In the genomic region with DNA sequence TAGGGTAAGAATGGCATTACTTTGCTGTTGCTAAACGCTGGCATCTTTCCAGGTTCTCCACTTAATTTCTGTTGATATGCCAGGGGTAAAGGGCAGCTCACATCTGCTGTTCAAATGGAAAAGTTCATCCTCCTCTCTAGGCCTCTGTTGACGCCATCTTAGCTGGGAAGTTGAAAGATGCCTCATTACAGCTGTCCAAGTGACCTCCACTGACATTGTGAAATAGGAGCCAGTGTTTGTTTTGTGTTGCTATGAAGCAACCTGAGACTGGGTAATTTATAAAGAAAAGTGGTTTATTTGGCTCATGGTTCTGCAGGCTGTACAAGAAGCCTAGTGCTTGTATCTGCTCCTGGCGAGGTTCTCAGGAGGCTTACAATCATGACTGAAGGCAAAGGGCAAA, we compare ENCODE assay signal across 1 cellular context.
TF ChIP-seq lines count a peak whose summit lies in the region.

No MANE protein-coding gene starts in this region.

TF ChIP-seq in HepG2, 621 proteins besides CTCF, POLR2A, EP300 and RAD21 (continued from another document and continues in another):
- TF ChIP-seq, protein P1, sequence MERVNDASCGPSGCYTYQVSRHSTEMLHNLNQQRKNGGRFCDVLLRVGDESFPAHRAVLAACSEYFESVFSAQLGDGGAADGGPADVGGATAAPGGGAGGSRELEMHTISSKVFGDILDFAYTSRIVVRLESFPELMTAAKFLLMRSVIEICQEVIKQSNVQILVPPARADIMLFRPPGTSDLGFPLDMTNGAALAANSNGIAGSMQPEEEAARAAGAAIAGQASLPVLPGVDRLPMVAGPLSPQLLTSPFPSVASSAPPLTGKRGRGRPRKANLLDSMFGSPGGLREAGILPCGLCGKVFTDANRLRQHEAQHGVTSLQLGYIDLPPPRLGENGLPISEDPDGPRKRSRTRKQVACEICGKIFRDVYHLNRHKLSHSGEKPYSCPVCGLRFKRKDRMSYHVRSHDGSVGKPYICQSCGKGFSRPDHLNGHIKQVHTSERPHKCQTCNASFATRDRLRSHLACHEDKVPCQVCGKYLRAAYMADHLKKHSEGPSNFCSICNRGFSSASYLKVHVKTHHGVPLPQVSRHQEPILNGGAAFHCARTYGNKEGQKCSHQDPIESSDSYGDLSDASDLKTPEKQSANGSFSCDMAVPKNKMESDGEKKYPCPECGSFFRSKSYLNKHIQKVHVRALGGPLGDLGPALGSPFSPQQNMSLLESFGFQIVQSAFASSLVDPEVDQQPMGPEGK (CRISPR knock-in tag; IDR thresholded peaks at IDR 0.05) = peak; percentile 19; the same call in 1 of the 2 replicates
- TF ChIP-seq CEBPG (CRISPR knock-in tag; IDR thresholded peaks at IDR 0.05) (peak; percentile 97), SIX4 (CRISPR knock-in tag; IDR thresholded peaks at IDR 0.05) (peak; percentile 97), TCF7 (IDR thresholded peaks at IDR 0.05; ENCODE audit: low read depth) (peak; percentile 36; the same call in 1 of the 2 replicates), ZNF451 (CRISPR knock-in tag; IDR thresholded peaks at IDR 0.05) (no peak), HNF4G (IDR thresholded peaks at IDR 0.05; ENCODE audit: borderline replicate concordance, low read depth, low read length) (peak; percentile 34; the same call in 1 of the 2 replicates), HNF4G (CRISPR knock-in tag; IDR thresholded peaks at IDR 0.05; ENCODE audit: borderline replicate concordance, low read depth) (no peak), TEAD3 (CRISPR knock-in tag; optimal IDR thresholded peaks at IDR 0.05; ENCODE audit: borderline replicate concordance) (peak; percentile 54), NR2F6 (IDR thresholded peaks at IDR 0.05) (peak; percentile 80), NR2F6 (CRISPR knock-in tag; IDR thresholded peaks at IDR 0.05) (peak; percentile 92), ZNF256 (CRISPR knock-in tag; conservative IDR thresholded peaks at IDR 0.05) (no peak), HMG20A (CRISPR knock-in tag; IDR thresholded peaks at IDR 0.05; ENCODE audit: borderline replicate concordance) (peak; percentile 60), ZNF12 (CRISPR knock-in tag; IDR thresholded peaks at IDR 0.05) (peak; percentile 83; the same call in 1 of the 2 replicates), ZNF672 (CRISPR knock-in tag; IDR thresholded peaks at IDR 0.05) (no peak), ZNF616 (CRISPR knock-in tag; IDR thresholded peaks at IDR 0.05; ENCODE audit: low read depth) (no peak), KAT8 (CRISPR knock-in tag; IDR thresholded peaks at IDR 0.05) (peak; percentile 61)
- TF ChIP-seq, protein P2, sequence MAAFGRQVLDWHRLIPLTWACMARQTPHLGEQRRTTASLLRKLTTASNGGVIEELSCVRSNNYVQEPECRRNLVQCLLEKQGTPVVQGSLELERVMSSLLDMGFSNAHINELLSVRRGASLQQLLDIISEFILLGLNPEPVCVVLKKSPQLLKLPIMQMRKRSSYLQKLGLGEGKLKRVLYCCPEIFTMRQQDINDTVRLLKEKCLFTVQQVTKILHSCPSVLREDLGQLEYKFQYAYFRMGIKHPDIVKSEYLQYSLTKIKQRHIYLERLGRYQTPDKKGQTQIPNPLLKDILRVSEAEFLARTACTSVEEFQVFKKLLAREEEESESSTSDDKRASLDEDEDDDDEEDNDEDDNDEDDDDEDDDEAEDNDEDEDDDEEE (CRISPR knock-in tag; IDR thresholded peaks at IDR 0.05) = no peak
- TF ChIP-seq, protein P3, sequence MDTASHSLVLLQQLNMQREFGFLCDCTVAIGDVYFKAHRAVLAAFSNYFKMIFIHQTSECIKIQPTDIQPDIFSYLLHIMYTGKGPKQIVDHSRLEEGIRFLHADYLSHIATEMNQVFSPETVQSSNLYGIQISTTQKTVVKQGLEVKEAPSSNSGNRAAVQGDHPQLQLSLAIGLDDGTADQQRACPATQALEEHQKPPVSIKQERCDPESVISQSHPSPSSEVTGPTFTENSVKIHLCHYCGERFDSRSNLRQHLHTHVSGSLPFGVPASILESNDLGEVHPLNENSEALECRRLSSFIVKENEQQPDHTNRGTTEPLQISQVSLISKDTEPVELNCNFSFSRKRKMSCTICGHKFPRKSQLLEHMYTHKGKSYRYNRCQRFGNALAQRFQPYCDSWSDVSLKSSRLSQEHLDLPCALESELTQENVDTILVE (CRISPR knock-in tag; IDR thresholded peaks at IDR 0.05) = 0 out of 2 replicates have a peak, but pooled peaks have one; percentile 37
- TF ChIP-seq, protein P4, sequence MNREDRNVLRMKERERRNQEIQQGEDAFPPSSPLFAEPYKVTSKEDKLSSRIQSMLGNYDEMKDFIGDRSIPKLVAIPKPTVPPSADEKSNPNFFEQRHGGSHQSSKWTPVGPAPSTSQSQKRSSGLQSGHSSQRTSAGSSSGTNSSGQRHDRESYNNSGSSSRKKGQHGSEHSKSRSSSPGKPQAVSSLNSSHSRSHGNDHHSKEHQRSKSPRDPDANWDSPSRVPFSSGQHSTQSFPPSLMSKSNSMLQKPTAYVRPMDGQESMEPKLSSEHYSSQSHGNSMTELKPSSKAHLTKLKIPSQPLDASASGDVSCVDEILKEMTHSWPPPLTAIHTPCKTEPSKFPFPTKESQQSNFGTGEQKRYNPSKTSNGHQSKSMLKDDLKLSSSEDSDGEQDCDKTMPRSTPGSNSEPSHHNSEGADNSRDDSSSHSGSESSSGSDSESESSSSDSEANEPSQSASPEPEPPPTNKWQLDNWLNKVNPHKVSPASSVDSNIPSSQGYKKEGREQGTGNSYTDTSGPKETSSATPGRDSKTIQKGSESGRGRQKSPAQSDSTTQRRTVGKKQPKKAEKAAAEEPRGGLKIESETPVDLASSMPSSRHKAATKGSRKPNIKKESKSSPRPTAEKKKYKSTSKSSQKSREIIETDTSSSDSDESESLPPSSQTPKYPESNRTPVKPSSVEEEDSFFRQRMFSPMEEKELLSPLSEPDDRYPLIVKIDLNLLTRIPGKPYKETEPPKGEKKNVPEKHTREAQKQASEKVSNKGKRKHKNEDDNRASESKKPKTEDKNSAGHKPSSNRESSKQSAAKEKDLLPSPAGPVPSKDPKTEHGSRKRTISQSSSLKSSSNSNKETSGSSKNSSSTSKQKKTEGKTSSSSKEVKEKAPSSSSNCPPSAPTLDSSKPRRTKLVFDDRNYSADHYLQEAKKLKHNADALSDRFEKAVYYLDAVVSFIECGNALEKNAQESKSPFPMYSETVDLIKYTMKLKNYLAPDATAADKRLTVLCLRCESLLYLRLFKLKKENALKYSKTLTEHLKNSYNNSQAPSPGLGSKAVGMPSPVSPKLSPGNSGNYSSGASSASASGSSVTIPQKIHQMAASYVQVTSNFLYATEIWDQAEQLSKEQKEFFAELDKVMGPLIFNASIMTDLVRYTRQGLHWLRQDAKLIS (CRISPR knock-in tag; IDR thresholded peaks at IDR 0.05) = no peak
- TF ChIP-seq, protein P5, sequence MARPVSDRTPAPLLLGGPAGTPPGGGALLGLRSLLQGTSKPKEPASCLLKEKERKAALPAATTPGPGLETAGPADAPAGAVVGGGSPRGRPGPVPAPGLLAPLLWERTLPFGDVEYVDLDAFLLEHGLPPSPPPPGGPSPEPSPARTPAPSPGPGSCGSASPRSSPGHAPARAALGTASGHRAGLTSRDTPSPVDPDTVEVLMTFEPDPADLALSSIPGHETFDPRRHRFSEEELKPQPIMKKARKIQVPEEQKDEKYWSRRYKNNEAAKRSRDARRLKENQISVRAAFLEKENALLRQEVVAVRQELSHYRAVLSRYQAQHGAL (CRISPR knock-in tag; IDR thresholded peaks at IDR 0.05; ENCODE audit: not compliant biosample characterization) = no peak
- TF ChIP-seq, protein P6, sequence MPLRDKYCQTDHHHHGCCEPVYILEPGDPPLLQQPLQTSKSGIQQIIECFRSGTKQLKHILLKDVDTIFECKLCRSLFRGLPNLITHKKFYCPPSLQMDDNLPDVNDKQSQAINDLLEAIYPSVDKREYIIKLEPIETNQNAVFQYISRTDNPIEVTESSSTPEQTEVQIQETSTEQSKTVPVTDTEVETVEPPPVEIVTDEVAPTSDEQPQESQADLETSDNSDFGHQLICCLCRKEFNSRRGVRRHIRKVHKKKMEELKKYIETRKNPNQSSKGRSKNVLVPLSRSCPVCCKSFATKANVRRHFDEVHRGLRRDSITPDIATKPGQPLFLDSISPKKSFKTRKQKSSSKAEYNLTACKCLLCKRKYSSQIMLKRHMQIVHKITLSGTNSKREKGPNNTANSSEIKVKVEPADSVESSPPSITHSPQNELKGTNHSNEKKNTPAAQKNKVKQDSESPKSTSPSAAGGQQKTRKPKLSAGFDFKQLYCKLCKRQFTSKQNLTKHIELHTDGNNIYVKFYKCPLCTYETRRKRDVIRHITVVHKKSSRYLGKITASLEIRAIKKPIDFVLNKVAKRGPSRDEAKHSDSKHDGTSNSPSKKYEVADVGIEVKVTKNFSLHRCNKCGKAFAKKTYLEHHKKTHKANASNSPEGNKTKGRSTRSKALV (CRISPR knock-in tag; IDR thresholded peaks at IDR 0.05) = 0 out of 2 replicates have a peak, but pooled peaks have one; percentile 38
- TF ChIP-seq, protein P7, sequence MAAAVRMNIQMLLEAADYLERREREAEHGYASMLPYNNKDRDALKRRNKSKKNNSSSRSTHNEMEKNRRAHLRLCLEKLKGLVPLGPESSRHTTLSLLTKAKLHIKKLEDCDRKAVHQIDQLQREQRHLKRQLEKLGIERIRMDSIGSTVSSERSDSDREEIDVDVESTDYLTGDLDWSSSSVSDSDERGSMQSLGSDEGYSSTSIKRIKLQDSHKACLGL (CRISPR knock-in tag; IDR thresholded peaks at IDR 0.05) = no peak
- TF ChIP-seq, protein P8, sequence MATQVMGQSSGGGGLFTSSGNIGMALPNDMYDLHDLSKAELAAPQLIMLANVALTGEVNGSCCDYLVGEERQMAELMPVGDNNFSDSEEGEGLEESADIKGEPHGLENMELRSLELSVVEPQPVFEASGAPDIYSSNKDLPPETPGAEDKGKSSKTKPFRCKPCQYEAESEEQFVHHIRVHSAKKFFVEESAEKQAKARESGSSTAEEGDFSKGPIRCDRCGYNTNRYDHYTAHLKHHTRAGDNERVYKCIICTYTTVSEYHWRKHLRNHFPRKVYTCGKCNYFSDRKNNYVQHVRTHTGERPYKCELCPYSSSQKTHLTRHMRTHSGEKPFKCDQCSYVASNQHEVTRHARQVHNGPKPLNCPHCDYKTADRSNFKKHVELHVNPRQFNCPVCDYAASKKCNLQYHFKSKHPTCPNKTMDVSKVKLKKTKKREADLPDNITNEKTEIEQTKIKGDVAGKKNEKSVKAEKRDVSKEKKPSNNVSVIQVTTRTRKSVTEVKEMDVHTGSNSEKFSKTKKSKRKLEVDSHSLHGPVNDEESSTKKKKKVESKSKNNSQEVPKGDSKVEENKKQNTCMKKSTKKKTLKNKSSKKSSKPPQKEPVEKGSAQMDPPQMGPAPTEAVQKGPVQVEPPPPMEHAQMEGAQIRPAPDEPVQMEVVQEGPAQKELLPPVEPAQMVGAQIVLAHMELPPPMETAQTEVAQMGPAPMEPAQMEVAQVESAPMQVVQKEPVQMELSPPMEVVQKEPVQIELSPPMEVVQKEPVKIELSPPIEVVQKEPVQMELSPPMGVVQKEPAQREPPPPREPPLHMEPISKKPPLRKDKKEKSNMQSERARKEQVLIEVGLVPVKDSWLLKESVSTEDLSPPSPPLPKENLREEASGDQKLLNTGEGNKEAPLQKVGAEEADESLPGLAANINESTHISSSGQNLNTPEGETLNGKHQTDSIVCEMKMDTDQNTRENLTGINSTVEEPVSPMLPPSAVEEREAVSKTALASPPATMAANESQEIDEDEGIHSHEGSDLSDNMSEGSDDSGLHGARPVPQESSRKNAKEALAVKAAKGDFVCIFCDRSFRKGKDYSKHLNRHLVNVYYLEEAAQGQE (IDR thresholded peaks at IDR 0.05; ENCODE audit: borderline replicate concordance in 1 of 2, low read depth in 1 of 2, low read length in 2 of 2) = no peak
- TF ChIP-seq, protein P9, sequence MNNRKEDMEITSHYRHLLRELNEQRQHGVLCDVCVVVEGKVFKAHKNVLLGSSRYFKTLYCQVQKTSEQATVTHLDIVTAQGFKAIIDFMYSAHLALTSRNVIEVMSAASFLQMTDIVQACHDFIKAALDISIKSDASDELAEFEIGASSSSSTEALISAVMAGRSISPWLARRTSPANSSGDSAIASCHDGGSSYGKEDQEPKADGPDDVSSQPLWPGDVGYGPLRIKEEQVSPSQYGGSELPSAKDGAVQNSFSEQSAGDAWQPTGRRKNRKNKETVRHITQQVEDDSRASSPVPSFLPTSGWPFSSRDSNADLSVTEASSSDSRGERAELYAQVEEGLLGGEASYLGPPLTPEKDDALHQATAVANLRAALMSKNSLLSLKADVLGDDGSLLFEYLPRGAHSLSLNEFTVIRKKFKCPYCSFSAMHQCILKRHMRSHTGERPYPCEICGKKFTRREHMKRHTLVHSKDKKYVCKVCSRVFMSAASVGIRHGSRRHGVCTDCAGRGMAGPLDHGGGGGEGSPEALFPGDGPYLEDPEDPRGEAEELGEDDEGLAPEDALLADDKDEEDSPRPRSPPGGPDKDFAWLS (CRISPR knock-in tag; IDR thresholded peaks at IDR 0.05; ENCODE audit: borderline replicate concordance) = no peak
- TF ChIP-seq, protein P10, sequence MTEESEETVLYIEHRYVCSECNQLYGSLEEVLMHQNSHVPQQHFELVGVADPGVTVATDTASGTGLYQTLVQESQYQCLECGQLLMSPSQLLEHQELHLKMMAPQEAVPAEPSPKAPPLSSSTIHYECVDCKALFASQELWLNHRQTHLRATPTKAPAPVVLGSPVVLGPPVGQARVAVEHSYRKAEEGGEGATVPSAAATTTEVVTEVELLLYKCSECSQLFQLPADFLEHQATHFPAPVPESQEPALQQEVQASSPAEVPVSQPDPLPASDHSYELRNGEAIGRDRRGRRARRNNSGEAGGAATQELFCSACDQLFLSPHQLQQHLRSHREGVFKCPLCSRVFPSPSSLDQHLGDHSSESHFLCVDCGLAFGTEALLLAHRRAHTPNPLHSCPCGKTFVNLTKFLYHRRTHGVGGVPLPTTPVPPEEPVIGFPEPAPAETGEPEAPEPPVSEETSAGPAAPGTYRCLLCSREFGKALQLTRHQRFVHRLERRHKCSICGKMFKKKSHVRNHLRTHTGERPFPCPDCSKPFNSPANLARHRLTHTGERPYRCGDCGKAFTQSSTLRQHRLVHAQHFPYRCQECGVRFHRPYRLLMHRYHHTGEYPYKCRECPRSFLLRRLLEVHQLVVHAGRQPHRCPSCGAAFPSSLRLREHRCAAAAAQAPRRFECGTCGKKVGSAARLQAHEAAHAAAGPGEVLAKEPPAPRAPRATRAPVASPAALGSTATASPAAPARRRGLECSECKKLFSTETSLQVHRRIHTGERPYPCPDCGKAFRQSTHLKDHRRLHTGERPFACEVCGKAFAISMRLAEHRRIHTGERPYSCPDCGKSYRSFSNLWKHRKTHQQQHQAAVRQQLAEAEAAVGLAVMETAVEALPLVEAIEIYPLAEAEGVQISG (CRISPR knock-in tag; IDR thresholded peaks at IDR 0.05) = peak; percentile 50; the same call in 1 of the 2 replicates
- TF ChIP-seq, protein P11, sequence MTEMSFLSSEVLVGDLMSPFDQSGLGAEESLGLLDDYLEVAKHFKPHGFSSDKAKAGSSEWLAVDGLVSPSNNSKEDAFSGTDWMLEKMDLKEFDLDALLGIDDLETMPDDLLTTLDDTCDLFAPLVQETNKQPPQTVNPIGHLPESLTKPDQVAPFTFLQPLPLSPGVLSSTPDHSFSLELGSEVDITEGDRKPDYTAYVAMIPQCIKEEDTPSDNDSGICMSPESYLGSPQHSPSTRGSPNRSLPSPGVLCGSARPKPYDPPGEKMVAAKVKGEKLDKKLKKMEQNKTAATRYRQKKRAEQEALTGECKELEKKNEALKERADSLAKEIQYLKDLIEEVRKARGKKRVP (CRISPR knock-in tag; IDR thresholded peaks at IDR 0.05) = peak in 1 of 2 experiments; percentile 73; a peak in 2 of 4 replicates
- TF ChIP-seq, protein P12, sequence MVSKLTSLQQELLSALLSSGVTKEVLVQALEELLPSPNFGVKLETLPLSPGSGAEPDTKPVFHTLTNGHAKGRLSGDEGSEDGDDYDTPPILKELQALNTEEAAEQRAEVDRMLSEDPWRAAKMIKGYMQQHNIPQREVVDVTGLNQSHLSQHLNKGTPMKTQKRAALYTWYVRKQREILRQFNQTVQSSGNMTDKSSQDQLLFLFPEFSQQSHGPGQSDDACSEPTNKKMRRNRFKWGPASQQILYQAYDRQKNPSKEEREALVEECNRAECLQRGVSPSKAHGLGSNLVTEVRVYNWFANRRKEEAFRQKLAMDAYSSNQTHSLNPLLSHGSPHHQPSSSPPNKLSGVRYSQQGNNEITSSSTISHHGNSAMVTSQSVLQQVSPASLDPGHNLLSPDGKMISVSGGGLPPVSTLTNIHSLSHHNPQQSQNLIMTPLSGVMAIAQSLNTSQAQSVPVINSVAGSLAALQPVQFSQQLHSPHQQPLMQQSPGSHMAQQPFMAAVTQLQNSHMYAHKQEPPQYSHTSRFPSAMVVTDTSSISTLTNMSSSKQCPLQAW (CRISPR knock-in tag; IDR thresholded peaks at IDR 0.05) = peak; percentile 36; the same call in 1 of the 2 replicates
